ENCODE assay signal across 9 cellular contexts in the genomic region with DNA sequence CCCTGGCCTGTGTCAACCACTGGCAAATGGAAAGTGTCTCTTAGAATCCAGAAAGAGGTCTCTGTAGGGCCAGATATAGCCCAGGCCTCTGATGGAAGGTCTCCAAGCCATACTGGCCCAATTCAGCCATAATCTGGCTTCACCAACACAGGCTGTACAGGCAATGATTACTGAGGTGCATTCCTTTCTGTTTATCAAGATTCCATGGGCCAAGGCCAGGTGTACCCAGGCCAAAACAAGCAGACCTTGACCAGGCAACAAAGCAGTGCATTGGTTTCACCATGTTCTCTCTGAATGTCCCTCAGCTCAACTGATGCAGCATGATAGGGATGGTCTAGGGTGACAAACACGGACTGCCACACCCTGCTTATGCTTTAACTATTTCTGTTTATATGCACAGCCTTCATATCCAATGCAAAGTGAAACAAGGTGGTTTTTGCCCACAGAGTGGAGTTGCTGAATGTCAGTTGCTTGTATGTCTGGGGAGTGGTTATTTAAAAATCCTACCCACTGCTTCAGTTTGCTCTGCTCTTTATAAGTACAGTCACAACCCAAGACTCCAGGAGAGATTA. TPM values are rescaled to one million over a fixed set of nuclear protein-coding genes. Genes with fewer than 3 reads are reported as not detected.
A peak's percentile ranks its signal among the peaks of the same experiment; 100 is the strongest.
DNase-seq lines count a peak whose midpoint lies in the region; ATAC-seq and TF ChIP-seq lines count a peak whose summit lies in the region.
"Had no signal": no experiment of that assay in that cellular context is flagged by ENCODE, and none has a peak within 500 bp of the region (broad histone marks: within the 10 kb centered on the region; RNA-seq: fewer than 3 reads in every experiment).

No MANE protein-coding gene starts in this region.

- H3K4me2 ChIP-seq in smooth muscle cell, result no peak overlapping the region

- H3K36me3 ChIP-seq in adipocyte (ENCODE audit: control insufficient read depth, insufficient read depth, low read length, severe bottlenecking), result no peaks in the 10 kb centered on the region
- H3K36me3 ChIP-seq in smooth muscle cell (ENCODE audit: low read depth), result no peaks in the 10 kb centered on the region

- no peak overlapping the region for H2AFZ ChIP-seq in smooth muscle cell (ENCODE audit: low read depth)

- H3F3A ChIP-seq in smooth muscle cell (ENCODE audit: low read depth), result peaks cover 16% of the 10 kb centered on the region

- no peaks in the 10 kb centered on the region for H3K9me3 ChIP-seq in adipocyte (ENCODE audit: control insufficient read depth, low read length)
- no peaks in the 10 kb centered on the region for H3K9me3 ChIP-seq in smooth muscle cell (replicated peaks; ENCODE audit: low read depth)

- H3K4me3 ChIP-seq in adipocyte (ENCODE audit: low read length) (peak overlapping the region; percentile 19), smooth muscle cell (no peak overlapping the region)

- no peak overlapping the region for H3K27ac ChIP-seq in smooth muscle cell (ENCODE audit: low read depth)

- TF ChIP-seq CTCF in omental fat pad (IDR thresholded peaks at IDR 0.05) (no peak), smooth muscle cell (IDR thresholded peaks at IDR 0.05; ENCODE audit: borderline replicate concordance, insufficient read depth, poor library complexity, severe bottlenecking) (no peak)

- DNase-seq in adipocyte (ENCODE audit: low read depth), result no peak
- DNase-seq in sciatic nerve (ENCODE audit: low spot score), result no peak
- no peak for DNase-seq in omental fat pad (ENCODE audit: low spot score)
- no peak for DNase-seq in T-helper 9 cell
- no peak for DNase-seq in smooth muscle cell (lab: John Stamatoyannopoulos, UW; ENCODE audit: unreplicated experiment)
- no peak for DNase-seq in COLO668 (lab: John Stamatoyannopoulos, UW; ENCODE audit: unreplicated experiment)
- DNase-seq: NCI-H2107 had no signal

- 96% methylated on average over 1 of the region's 1 CpG for WGBS in smooth muscle cell (ENCODE audit: low lambda C conversion rate)

- H3K27me3 ChIP-seq in adipocyte (replicated peaks; ENCODE audit: control insufficient read depth, insufficient read depth, low read length) (no peaks in the 10 kb centered on the region), smooth muscle cell (ENCODE audit: low read depth) (no peaks in the 10 kb centered on the region)

- H4K20me1 ChIP-seq in smooth muscle cell (ENCODE audit: low read depth), result no peaks in the 10 kb centered on the region

- intact Hi-C loops in sciatic nerve (cut with DNase I), result loop anchor here (10.0 kb wide), 3 partner anchors 50 to 580 kb away; partner anchors contain the start of genes SSR3 and TIPARP

- H3K4me1 ChIP-seq in adipocyte (ENCODE audit: control insufficient read depth, insufficient read depth, low read length) (peaks cover 77% of the 10 kb centered on the region), smooth muscle cell (ENCODE audit: low read depth) (peaks cover 16% of the 10 kb centered on the region)

- peak; percentile 54 for ATAC-seq in GM19035 (IDR thresholded peaks at IDR 0.05; ENCODE audit: unreplicated experiment)
- peak; percentile 63 for ATAC-seq in HG02981 (IDR thresholded peaks at IDR 0.05; ENCODE audit: unreplicated experiment)
- peak; percentile 60 for ATAC-seq in sciatic nerve
- no peak for ATAC-seq in omental fat pad (ENCODE audit: low FRiP score)

- H3K79me2 ChIP-seq in smooth muscle cell (ENCODE audit: low read depth), result no peaks in the 10 kb centered on the region

- peak overlapping the region; percentile 65 for H3K9ac ChIP-seq in adipocyte (ENCODE audit: low read length)
- no peak overlapping the region for H3K9ac ChIP-seq in smooth muscle cell (ENCODE audit: low read depth)

RNA-seq across cellular contexts. Expression of gene CCNL1, which starts 25.2 kb away (rescaled TPM):
- total RNA-seq in sciatic nerve (222 TPM), omental fat pad (100 to 1,000 TPM; 378 to 875 (median 605) TPM), smooth muscle cell (599 and 780 TPM in 2 replicates)
- polyA plus RNA-seq in smooth muscle cell, result 173 and 184 TPM in 2 replicates
